Comparison of ENCODE assay signal across 9 cellular contexts in genomic region chr10:79244841-79245504, GRCh38.
DNase-seq lines count a peak whose midpoint lies in the region; ATAC-seq and TF ChIP-seq lines count a peak whose summit lies in the region.
"Had no signal": no experiment of that assay in that cellular context is flagged by ENCODE, and none has a peak within 500 bp of the region (broad histone marks: within the 10 kb centered on the region; RNA-seq: fewer than 3 reads in every experiment).

No MANE protein-coding gene starts in this region.

- intact Hi-C loops in PC-9 (cut with micrococcal nuclease; ENCODE audit: unreplicated experiment), result no loop called here

- H3K36me3 ChIP-seq in PC-9 (ENCODE audit: low read depth), result no peaks in the 10 kb centered on the region

- H3K9me3 Mint-ChIP-seq in immature natural killer cell (no peaks in the 10 kb centered on the region), type B pancreatic cell (no peaks in the 10 kb centered on the region)

- CTCF ChIA-PET in PC-9 (lab: Charles Lee), result no interaction called here

- no TSS peak for BruUV-seq in PC-9 (replicated peaks; lab: Mats Ljungman, UMichigan)

- ATAC-seq in GM21825 (IDR thresholded peaks at IDR 0.05; ENCODE audit: unreplicated experiment) (peak; percentile 37), HG02588 (IDR thresholded peaks at IDR 0.05; ENCODE audit: unreplicated experiment) (no peak)

- POLR2A ChIA-PET in PC-9 (lab: Charles Lee; ENCODE audit: unreplicated experiment), result no interaction called here

- H3K27ac Mint-ChIP-seq in immature natural killer cell, result peak overlapping the region; percentile 87 to 92 (median 89)
- no peak overlapping the region for H3K27ac Mint-ChIP-seq in type B pancreatic cell

- no peak overlapping the region for H3K4me2 ChIP-seq in PC-9

- no peaks in the 10 kb centered on the region for H3K36me3 Mint-ChIP-seq in immature natural killer cell
- peaks cover 9% of the 10 kb centered on the region for H3K36me3 Mint-ChIP-seq in type B pancreatic cell

- H3K79me2 ChIP-seq in PC-9 (ENCODE audit: low read depth), result peaks cover 15% of the 10 kb centered on the region; the same call in 1 of the 2 replicates

- H3K4me1 Mint-ChIP-seq in immature natural killer cell (peaks cover 79 to 83% of the 10 kb centered on the region in 2 donors), type B pancreatic cell (ENCODE audit: unreplicated experiment) (peaks cover 52% of the 10 kb centered on the region)

- H3K4me1 ChIP-seq in PC-9 (replicated peaks; ENCODE audit: insufficient read depth), result peaks cover 13% of the 10 kb centered on the region

- no peaks in the 10 kb centered on the region for H3K9me2 ChIP-seq in PC-9 (ENCODE audit: insufficient read depth)

- no peak overlapping the region for H2AFZ ChIP-seq in PC-9

- no peaks in the 10 kb centered on the region for H3K27me3 ChIP-seq in PC-9 (ENCODE audit: insufficient read depth, low read depth)

- H3K4me3 Mint-ChIP-seq in immature natural killer cell (peak overlapping the region; percentile 80 to 89 (median 85)), type B pancreatic cell (peak overlapping the region; percentile 84)

- TF ChIP-seq CTCF in type B pancreatic cell (conservative IDR thresholded peaks at IDR 0.05) (no peak), PC-9 (conservative IDR thresholded peaks at IDR 0.05) (no peak)

- peaks cover 15% of the 10 kb centered on the region for H3F3A ChIP-seq in PC-9 (ENCODE audit: insufficient read depth, low read depth)

- no peak overlapping the region for H3K27ac ChIP-seq in PC-9
- H3K27ac ChIP-seq: 22Rv1 had no signal

- no peak overlapping the region for H3K4me3 ChIP-seq in PC-9

- H3K9me3 ChIP-seq in PC-9 (ENCODE audit: insufficient read depth, low read depth), result no peaks in the 10 kb centered on the region

- peak; percentile 56 for DNase-seq in NK-92 treated with Interleukin-12 subunit alpha and Interleukin-12 subunit beta, amount 100 ng/mL, for 24 hours (lab: John Stamatoyannopoulos, UW)
- no peak for DNase-seq in NK-92 (lab: John Stamatoyannopoulos, UW; ENCODE audit: unreplicated experiment)
- peak; percentile 76 for DNase-seq in RPMI7951 (ENCODE audit: low read depth)
- DNase-seq in immature natural killer cell, result peak; percentile 48 to 52 (median 51)
- no peak for DNase-seq in type B pancreatic cell (ENCODE audit: extremely low spot score, unreplicated experiment)
- no peak for DNase-seq in PC-9

- H3K27me3 Mint-ChIP-seq in immature natural killer cell (ENCODE audit: low read depth in 3 of 3) (peaks cover 0 to 9% (median 3%) of the 10 kb centered on the region in 3 donors), type B pancreatic cell (peaks cover 4% of the 10 kb centered on the region)

- H4K20me1 ChIP-seq in PC-9 (ENCODE audit: insufficient read depth), result no peaks in the 10 kb centered on the region; the same call in none of the 2 replicates

Comparison
In these comparisons a context has a peak if more than half of its experiments do, and no peak if none do; other contexts are left out.
1. DNase-seq: peak in NK-92 treated with Interleukin-12 subunit alpha and Interleukin-12 subunit beta, amount 100 ng/mL, for 24 hours (single experiment), RPMI7951 (single experiment) and immature natural killer cell (3 of 3); none in NK-92 (single experiment), type B pancreatic cell (single experiment) and PC-9 (0 of 2).